In the genomic region with DNA sequence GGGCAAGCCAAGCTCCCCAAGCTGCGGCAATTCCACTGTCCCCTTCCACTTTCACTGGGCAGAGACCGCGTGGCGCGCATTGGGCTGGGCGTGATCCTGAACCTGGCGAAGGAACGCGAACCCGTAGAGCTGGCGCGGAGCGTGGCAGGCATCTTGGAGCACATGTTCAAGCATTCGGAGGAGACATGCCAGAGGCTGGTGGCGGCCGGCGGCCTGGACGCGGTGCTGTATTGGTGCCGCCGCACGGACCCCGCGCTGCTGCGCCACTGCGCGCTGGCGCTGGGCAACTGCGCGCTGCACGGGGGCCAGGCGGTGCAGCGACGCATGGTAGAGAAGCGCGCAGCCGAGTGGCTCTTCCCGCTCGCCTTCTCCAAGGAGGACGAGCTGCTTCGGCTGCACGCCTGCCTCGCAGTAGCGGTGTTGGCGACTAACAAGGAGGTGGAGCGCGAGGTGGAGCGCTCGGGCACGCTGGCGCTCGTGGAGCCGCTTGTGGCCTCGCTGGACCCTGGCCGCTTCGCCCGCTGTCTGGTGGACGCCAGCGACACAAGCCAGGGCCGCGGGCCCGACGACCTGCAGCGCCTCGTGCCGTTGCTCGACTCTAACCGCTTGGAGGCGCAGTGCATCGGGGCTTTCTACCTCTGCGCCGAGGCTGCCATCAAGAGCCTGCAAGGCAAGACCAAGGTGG, we compare ENCODE assay signal across 1 cellular context.
TF ChIP-seq lines count a peak whose summit lies in the region.

No MANE protein-coding gene starts in this region.

TF ChIP-seq in IMR-90, 13 proteins besides CTCF, POLR2A, EP300 and RAD21:
- no peak for TF ChIP-seq MXI1 (IDR thresholded peaks at IDR 0.05; ENCODE audit: borderline replicate concordance, low read depth, low read length)
